Comparison of ENCODE assay signal across 22 cellular contexts in the genomic region with DNA sequence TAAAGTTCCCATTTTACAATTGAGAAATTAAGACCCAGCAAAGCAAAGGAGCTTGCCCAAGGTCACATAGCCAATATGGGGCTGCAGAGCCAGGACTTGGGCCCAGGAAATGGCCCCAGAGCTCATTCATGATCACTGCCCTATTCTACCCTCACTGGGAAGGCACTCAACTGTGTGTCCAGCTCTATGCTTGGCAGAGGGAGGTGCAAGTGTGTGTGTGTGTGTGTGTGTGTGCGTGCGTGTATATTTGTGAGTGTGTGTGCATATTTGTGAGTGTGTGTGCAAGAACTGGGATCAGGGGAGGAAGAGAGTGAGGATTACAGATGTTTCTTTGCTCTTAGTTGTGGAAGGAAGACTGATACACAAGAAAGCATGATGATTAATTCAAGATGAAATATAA.
DNase-seq lines count a peak whose midpoint lies in the region; TF ChIP-seq lines count a peak whose summit lies in the region.
"Had no signal": no experiment of that assay in that cellular context is flagged by ENCODE, and none has a peak within 500 bp of the region (broad histone marks: within the 10 kb centered on the region; RNA-seq: fewer than 3 reads in every experiment).

No MANE protein-coding gene starts in this region.

- no peaks in the 10 kb centered on the region for H3K36me3 ChIP-seq in HEK293 (ENCODE audit: control insufficient read depth in 2 of 2, insufficient read depth in 1 of 2, low read length in 2 of 2)
- no peaks in the 10 kb centered on the region for H3K36me3 ChIP-seq in endodermal cell (ENCODE audit: control insufficient read depth, insufficient read depth, low read length)
- no peaks in the 10 kb centered on the region for H3K36me3 ChIP-seq in CD4-positive, alpha-beta memory T cell (ENCODE audit: insufficient read depth, low read length)
- H3K36me3 ChIP-seq: BLaER1 treated with 17β-estradiol and CSF1 and Interleukin-3, amounts not matched to agents 10 nM and 100 nM had no signal

- H3K4me1 ChIP-seq in HEK293 (ENCODE audit: control insufficient read depth, insufficient read depth, low read length) (peaks cover 11% of the 10 kb centered on the region), endodermal cell (ENCODE audit: control insufficient read depth, insufficient read depth, low read length) (no peaks in the 10 kb centered on the region)
- H3K4me1 ChIP-seq in CD4-positive, alpha-beta memory T cell (ENCODE audit: insufficient read depth, low read length), result no peaks in the 10 kb centered on the region
- H3K4me1 ChIP-seq: A549 had no signal

- intact Hi-C loops in CD4-positive, alpha-beta memory T cell (cut with micrococcal nuclease), result no loop called here

- no peaks in the 10 kb centered on the region for H3K9me3 ChIP-seq in HEK293 (ENCODE audit: control insufficient read depth, insufficient read depth, low read depth, low read length)
- no peaks in the 10 kb centered on the region for H3K9me3 ChIP-seq in endodermal cell (ENCODE audit: control insufficient read depth, low read length)
- no peaks in the 10 kb centered on the region for H3K9me3 ChIP-seq in CD4-positive, alpha-beta memory T cell (ENCODE audit: control insufficient read depth in 1 of 2, low read length in 2 of 2)
- H3K9me3 ChIP-seq: A549; BLaER1 treated with 17β-estradiol and CSF1 and Interleukin-3, amounts not matched to agents 10 nM and 100 nM had no signal

- POLR2A ChIA-PET in HEK293 (lab: Yijun Ruan, JAX), result no interaction called here
- POLR2A ChIA-PET in CD4-positive, alpha-beta memory T cell (lab: Charles Lee; ENCODE audit: partially characterized antibody), result no interaction called here

- no peaks in the 10 kb centered on the region for H3K36me3 Mint-ChIP-seq in endodermal cell (ENCODE audit: low read depth)
- H3K36me3 Mint-ChIP-seq in osteocyte (ENCODE audit: unreplicated experiment), result no peaks in the 10 kb centered on the region
- H3K36me3 Mint-ChIP-seq in activated naive CD4-positive, alpha-beta T cell treated with anti-CD3 and anti-CD28 coated beads, Interleukin-2, amount 10 ng/mL, durations not matched to agents 7 days and 5 days, result no peaks in the 10 kb centered on the region
- H3K36me3 Mint-ChIP-seq in CD4-positive, alpha-beta memory T cell, result no peaks in the 10 kb centered on the region
- H3K36me3 Mint-ChIP-seq: CD8-positive, alpha-beta memory T cell had no signal

- CTCF ChIA-PET in HEK293 (lab: Yijun Ruan, JAX), result interaction anchor here (0.5 kb wide), 1 partner anchor 70 kb away, joined by 3 read pairs; no protein-coding TSS in a partner anchor
- CTCF ChIA-PET in activated naive CD4-positive, alpha-beta T cell treated with anti-CD3 and anti-CD28 coated beads, Interleukin-2, amount 10 ng/mL, durations not matched to agents 7 days and 5 days (lab: Charles Lee), result no interaction called here
- CTCF ChIA-PET in CD4-positive, alpha-beta memory T cell (lab: Charles Lee; ENCODE audit: partially characterized antibody), result no interaction called here

- H3K4me1 Mint-ChIP-seq in endodermal cell, result peaks cover 8% of the 10 kb centered on the region
- no peaks in the 10 kb centered on the region for H3K4me1 Mint-ChIP-seq in osteocyte (ENCODE audit: unreplicated experiment)
- no peaks in the 10 kb centered on the region for H3K4me1 Mint-ChIP-seq in activated naive CD4-positive, alpha-beta T cell treated with anti-CD3 and anti-CD28 coated beads, Interleukin-2, amount 10 ng/mL, durations not matched to agents 7 days and 5 days
- H3K4me1 Mint-ChIP-seq in CD4-positive, alpha-beta memory T cell, result no peaks in the 10 kb centered on the region
- H3K4me1 Mint-ChIP-seq: B cell; CD8-positive, alpha-beta memory T cell had no signal

- H3K4me3 Mint-ChIP-seq in endodermal cell (no peak overlapping the region), osteocyte (ENCODE audit: unreplicated experiment) (no peak overlapping the region)
- H3K4me3 Mint-ChIP-seq in activated naive CD4-positive, alpha-beta T cell treated with anti-CD3 and anti-CD28 coated beads, Interleukin-2, amount 10 ng/mL, durations not matched to agents 7 days and 5 days, result no peak overlapping the region
- H3K4me3 Mint-ChIP-seq in CD4-positive, alpha-beta memory T cell, result no peak overlapping the region
- H3K4me3 Mint-ChIP-seq: B cell; CD4-positive, alpha-beta T cell; CD8-positive, alpha-beta memory T cell had no signal

- no peak for TF ChIP-seq CTCF in HEK293 (tag by site-specific recombination; IDR thresholded peaks at IDR 0.05)
- TF ChIP-seq CTCF in endodermal cell (conservative IDR thresholded peaks at IDR 0.05), result no peak
- TF ChIP-seq CTCF in osteocyte (IDR thresholded peaks at IDR 0.05), result no peak

- H3K4me3 ChIP-seq in HEK293 (ENCODE audit: low read depth, low read length) (no peak overlapping the region), endodermal cell (ENCODE audit: low read length) (no peak overlapping the region)
- H3K4me3 ChIP-seq in CD4-positive, alpha-beta memory T cell (ENCODE audit: low read length in 2 of 2), result no peak overlapping the region
- H3K4me3 ChIP-seq: A549; BLaER1 treated with 17β-estradiol and CSF1 and Interleukin-3, amounts not matched to agents 10 nM and 100 nM; GM12878 had no signal

- no peak overlapping the region for H3K9ac ChIP-seq in endodermal cell (ENCODE audit: extremely low read depth, low read length, poor library complexity, severe bottlenecking)
- H3K9ac ChIP-seq: BLaER1 treated with 17β-estradiol and CSF1 and Interleukin-3, amounts not matched to agents 10 nM and 100 nM had no signal

- H3K27ac ChIP-seq in HEK293 (ENCODE audit: extremely low read depth, low read depth, low read length), result no peak overlapping the region
- H3K27ac ChIP-seq in endodermal cell (ENCODE audit: low read depth, low read length), result no peak overlapping the region
- no peak overlapping the region for H3K27ac ChIP-seq in CD4-positive, alpha-beta memory T cell (ENCODE audit: low read depth, low read length)
- H3K27ac ChIP-seq: 22Rv1; A549; BLaER1 treated with 17β-estradiol and CSF1 and Interleukin-3, amounts not matched to agents 10 nM and 100 nM; C4-2B had no signal

- DNase-seq in endodermal cell, result peak; percentile 30
- peak; percentile 25 for DNase-seq in osteocyte (ENCODE audit: extremely low spot score, unreplicated experiment)
- DNase-seq in activated naive CD4-positive, alpha-beta T cell treated with anti-CD3 and anti-CD28 coated beads, Interleukin-2, amount 10 ng/mL, durations not matched to agents 7 days and 5 days, result no peak
- no peak for DNase-seq in CD4-positive, alpha-beta memory T cell
- DNase-seq: AML-193; CD4-positive, alpha-beta T cell; CD8-positive, alpha-beta memory T cell; COR-L47; DMS 273 treated with DMSO at 0.1 percent for 48 hours; DMS153; DMS53; DMS79; DND-41; EL; GDM1 had no signal

- 96% methylated on average over 2 of the region's 2 CpGs; no CpG with 5 or more reads in 1 of the 2 experiments for whole genome bisulfite sequencing in endodermal cell (ENCODE audit: insufficient coverage in 1 of 2, insufficient read length in 1 of 2), 2 experiments

- peaks cover 26% of the 10 kb centered on the region for H3K27me3 ChIP-seq in endodermal cell (ENCODE audit: control insufficient read depth, insufficient read depth, low read length, poor library complexity, severe bottlenecking)
- peaks cover 3% of the 10 kb centered on the region for H3K27me3 ChIP-seq in CD4-positive, alpha-beta memory T cell (ENCODE audit: insufficient read depth, low read length)
- H3K27me3 ChIP-seq: BLaER1 treated with 17β-estradiol and CSF1 and Interleukin-3, amounts not matched to agents 10 nM and 100 nM had no signal

- H3K27me3 Mint-ChIP-seq in endodermal cell (ENCODE audit: insufficient read depth) (peaks cover 6% of the 10 kb centered on the region), osteocyte (ENCODE audit: unreplicated experiment) (peaks cover 11% of the 10 kb centered on the region)
- H3K27me3 Mint-ChIP-seq in activated naive CD4-positive, alpha-beta T cell treated with anti-CD3 and anti-CD28 coated beads, Interleukin-2, amount 10 ng/mL, durations not matched to agents 7 days and 5 days, result peaks cover 16% of the 10 kb centered on the region
- peaks cover 6 to 27% of the 10 kb centered on the region in 2 donors for H3K27me3 Mint-ChIP-seq in CD4-positive, alpha-beta memory T cell

- H3K27ac Mint-ChIP-seq in endodermal cell, result no peak overlapping the region
- no peak overlapping the region for H3K27ac Mint-ChIP-seq in osteocyte (ENCODE audit: unreplicated experiment)
- H3K27ac Mint-ChIP-seq in activated naive CD4-positive, alpha-beta T cell treated with anti-CD3 and anti-CD28 coated beads, Interleukin-2, amount 10 ng/mL, durations not matched to agents 7 days and 5 days, result no peak overlapping the region
- H3K27ac Mint-ChIP-seq in CD4-positive, alpha-beta memory T cell, result no peak overlapping the region
- H3K27ac Mint-ChIP-seq: B cell; CD4-positive, alpha-beta T cell; CD8-positive, alpha-beta memory T cell had no signal

- H3K9me3 Mint-ChIP-seq in endodermal cell (no peaks in the 10 kb centered on the region), osteocyte (ENCODE audit: unreplicated experiment) (no peaks in the 10 kb centered on the region)
- H3K9me3 Mint-ChIP-seq in activated naive CD4-positive, alpha-beta T cell treated with anti-CD3 and anti-CD28 coated beads, Interleukin-2, amount 10 ng/mL, durations not matched to agents 7 days and 5 days, result no peaks in the 10 kb centered on the region
- H3K9me3 Mint-ChIP-seq in CD4-positive, alpha-beta memory T cell, result peaks cover 0 to 7% (median 0%) of the 10 kb centered on the region in 8 donors
- H3K9me3 Mint-ChIP-seq: CD4-positive, alpha-beta T cell; CD8-positive, alpha-beta memory T cell had no signal

TF ChIP-seq in HEK293, 187 proteins besides CTCF, POLR2A, EP300 and RAD21:
- TF ChIP-seq, protein P1, sequence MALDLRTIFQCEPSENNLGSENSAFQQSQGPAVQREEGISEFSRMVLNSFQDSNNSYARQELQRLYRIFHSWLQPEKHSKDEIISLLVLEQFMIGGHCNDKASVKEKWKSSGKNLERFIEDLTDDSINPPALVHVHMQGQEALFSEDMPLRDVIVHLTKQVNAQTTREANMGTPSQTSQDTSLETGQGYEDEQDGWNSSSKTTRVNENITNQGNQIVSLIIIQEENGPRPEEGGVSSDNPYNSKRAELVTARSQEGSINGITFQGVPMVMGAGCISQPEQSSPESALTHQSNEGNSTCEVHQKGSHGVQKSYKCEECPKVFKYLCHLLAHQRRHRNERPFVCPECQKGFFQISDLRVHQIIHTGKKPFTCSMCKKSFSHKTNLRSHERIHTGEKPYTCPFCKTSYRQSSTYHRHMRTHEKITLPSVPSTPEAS (tag by site-specific recombination; IDR thresholded peaks at IDR 0.05), result peak; percentile 90
- no peak for TF ChIP-seq ZNF555 (tag by site-specific recombination; conservative IDR thresholded peaks at IDR 0.05)

Comparison
In these comparisons a context has a peak if more than half of its experiments do, and no peak if none do; other contexts are left out.
1. DNase-seq: peak in endodermal cell (single experiment) and osteocyte (single experiment); none in activated naive CD4-positive, alpha-beta T cell treated with anti-CD3 and anti-CD28 coated beads, Interleukin-2, amount 10 ng/mL, durations not matched to agents 7 days and 5 days (single experiment) and CD4-positive, alpha-beta memory T cell (0 of 5).